11 cellular contexts compared by ENCODE assay signal in genomic region chr4:101306764-101307615, GRCh38. TPM values are rescaled to one million over a fixed set of nuclear protein-coding genes. Genes with fewer than 3 reads are reported as not detected.
DNase-seq lines count a peak whose midpoint lies in the region; ATAC-seq and TF ChIP-seq lines count a peak whose summit lies in the region.
"Had no signal": no experiment of that assay in that cellular context is flagged by ENCODE, and none has a peak within 500 bp of the region (broad histone marks: within the 10 kb centered on the region; RNA-seq: fewer than 3 reads in every experiment).

No MANE protein-coding gene starts in this region.

- intact Hi-C loops in lower lobe of right lung (cut with DNase I) = no loop called here

- no peak overlapping the region for H3K4me3 ChIP-seq in lower lobe of right lung

- ATAC-seq in GM21367 (IDR thresholded peaks at IDR 0.05; ENCODE audit: unreplicated experiment) (peak; percentile 11), lower lobe of right lung (peak; percentile 80 to 87)

- in situ Hi-C loops in G401 (cut with HindIII; ENCODE audit: low sequenced_read_pairs) = no loop called here

- H3K9me3 Mint-ChIP-seq in type B pancreatic cell = no peaks in the 10 kb centered on the region

- H3K4me1 ChIP-seq in lower lobe of right lung = peaks cover 18% of the 10 kb centered on the region

- peak overlapping the region; percentile 46 for H3K27ac ChIP-seq in lower lobe of right lung
- H3K27ac ChIP-seq: epithelial cell of prostate had no signal

- H3K36me3 ChIP-seq in lower lobe of right lung = no peaks in the 10 kb centered on the region

- no peak overlapping the region for H3K4me3 Mint-ChIP-seq in type B pancreatic cell

- DNase-seq in G401 (ENCODE audit: low spot score) (peak; percentile 80), NCI-H226 (peak; percentile 48), lower lobe of right lung (no peak), T-helper 2 cell (no peak), retina (no peak), GM19240 (ENCODE audit: insufficient read length, low spot score) (no peak), type B pancreatic cell (ENCODE audit: extremely low spot score, unreplicated experiment) (no peak)
- DNase-seq: DND-41, mesenchymal stem cell had no signal

- no peaks in the 10 kb centered on the region for H3K27me3 Mint-ChIP-seq in type B pancreatic cell

- H3K36me3 Mint-ChIP-seq in type B pancreatic cell = no peaks in the 10 kb centered on the region

- no peaks in the 10 kb centered on the region for H3K27me3 ChIP-seq in lower lobe of right lung (ENCODE audit: low read depth)

- peaks cover 12% of the 10 kb centered on the region for H3K4me1 Mint-ChIP-seq in type B pancreatic cell (ENCODE audit: unreplicated experiment)

- TF ChIP-seq CTCF in lower lobe of right lung (IDR thresholded peaks at IDR 0.05) (no peak), type B pancreatic cell (conservative IDR thresholded peaks at IDR 0.05) (no peak)

- H3K9me3 ChIP-seq in lower lobe of right lung = no peaks in the 10 kb centered on the region

- no peak overlapping the region for H3K27ac Mint-ChIP-seq in type B pancreatic cell

RNA-seq across cellular contexts. Expression of gene PPP3CA, which starts 40.3 kb away (rescaled TPM):
- 0.06 and 0.75 TPM in 2 replicates for total RNA-seq in G401 (2014; rRNA removed; shearing (Covaris generic))
- total RNA-seq in lower lobe of right lung = 50.2 TPM
- 28.4 and 35.4 TPM in 2 replicates for total RNA-seq in type B pancreatic cell (ENCODE audit: low replicate concordance)

Comparison
In these comparisons a context has a peak if more than half of its experiments do, and no peak if none do; other contexts are left out.
1. DNase-seq: peak in G401 (single experiment) and NCI-H226 (single experiment); none in lower lobe of right lung (single experiment), T-helper 2 cell (0 of 5), retina (single experiment), GM19240 (single experiment) and type B pancreatic cell (single experiment).
2. RNA of gene PPP3CA, which starts 40.3 kb away (total RNA-seq): 50.2 TPM in lower lobe of right lung (single experiment) and 28.4 to 35.4 TPM in type B pancreatic cell; 0.06 to 0.75 TPM in G401; every median in the first group is over 10 times any median in the second.